Comparison of ENCODE assay signal across 1 cellular context in genomic region chr2:23651187-23651983, GRCh38.
TF ChIP-seq lines count a peak whose summit lies in the region.

No MANE protein-coding gene starts in this region.

TF ChIP-seq in SK-N-SH treated with all-trans-retinoic acid at 6 μM for 48 hours, 23 proteins besides CTCF, POLR2A, EP300 and RAD21 (continued from another document):
- TF ChIP-seq TCF4 (CRISPR knock-in tag; IDR thresholded peaks at IDR 0.05; ENCODE audit: borderline replicate concordance): no peak
